Comparison of ENCODE assay signal across 10 cellular contexts in genomic region chr9:63859475-63860215, GRCh38.
DNase-seq lines count a peak whose midpoint lies in the region; ATAC-seq and TF ChIP-seq lines count a peak whose summit lies in the region.
"Had no signal": no experiment of that assay in that cellular context is flagged by ENCODE, and none has a peak within 500 bp of the region (broad histone marks: within the 10 kb centered on the region; RNA-seq: fewer than 3 reads in every experiment).

No MANE protein-coding gene starts in this region.

- H3K4me3 ChIP-seq in iPS-20b (ENCODE audit: low read length) (peak overlapping the region; percentile 66; the same call in 1 of the 2 replicates), upper lobe of right lung (peak overlapping the region; percentile 49)

- intact Hi-C loops in Right ventricle myocardium superior (cut with DNase I) (no loop called here), Right ventricle myocardium inferior (cut with DNase I) (no loop called here), upper lobe of right lung (cut with DNase I) (no loop called here)

- no peak overlapping the region for H3K27ac ChIP-seq in iPS-20b (ENCODE audit: low read length)
- H3K27ac ChIP-seq in upper lobe of right lung, result peak overlapping the region; percentile 24

- DNase-seq in Right ventricle myocardium superior (peak; percentile 52), Right ventricle myocardium inferior (ENCODE audit: missing footprints) (no peak), upper lobe of right lung (peak; percentile 66), hypothalamus (lab: John Stamatoyannopoulos, UW) (no peak)
- peak; percentile 61 for DNase-seq in activated effector memory CD4-positive, alpha-beta T cell treated with anti-CD3 and anti-CD28 coated beads, Interleukin-2, amount 50 U/mL, for 16 hours
- DNase-seq: HCEC 1CT had no signal

- no peaks in the 10 kb centered on the region for H3K27me3 ChIP-seq in iPS-20b (ENCODE audit: insufficient read depth, low read length)
- no peaks in the 10 kb centered on the region for H3K27me3 ChIP-seq in upper lobe of right lung
- H3K27me3 ChIP-seq: tibial nerve had no signal

- no peak overlapping the region for H3K9ac ChIP-seq in iPS-20b (ENCODE audit: low read depth, low read length)

- no peaks in the 10 kb centered on the region for H3K36me3 ChIP-seq in iPS-20b (ENCODE audit: insufficient read depth, low read depth, low read length)
- H3K36me3 ChIP-seq in upper lobe of right lung, result no peaks in the 10 kb centered on the region
- H3K36me3 ChIP-seq: tibial nerve had no signal

- TF ChIP-seq CTCF in upper lobe of right lung (IDR thresholded peaks at IDR 0.05), result no peak

- H3K4me1 ChIP-seq in iPS-20b (ENCODE audit: insufficient read depth, low read length) (no peaks in the 10 kb centered on the region), upper lobe of right lung (no peaks in the 10 kb centered on the region)
- H3K4me1 ChIP-seq: tibial nerve had no signal

- ATAC-seq in Right ventricle myocardium superior (ENCODE audit: poor library complexity) (peak; percentile 53), Right ventricle myocardium inferior (no peak), upper lobe of right lung (peak; percentile 60), GM18867 (IDR thresholded peaks at IDR 0.05; ENCODE audit: unreplicated experiment) (no peak), GM18861 (IDR thresholded peaks at IDR 0.05; ENCODE audit: unreplicated experiment) (no peak)

- H3K9me3 ChIP-seq in iPS-20b (ENCODE audit: insufficient read depth, low read depth, low read length) (no peaks in the 10 kb centered on the region; the same call in 1 of the 2 replicates), upper lobe of right lung (no peaks in the 10 kb centered on the region)

Comparison
In these comparisons a context has a peak if more than half of its experiments do, and no peak if none do; other contexts are left out.
1. ATAC-seq: peak in Right ventricle myocardium superior (single experiment) and upper lobe of right lung (single experiment); none in Right ventricle myocardium inferior (single experiment), GM18867 (single experiment) and GM18861 (single experiment).
2. DNase-seq: peak in Right ventricle myocardium superior (single experiment), activated effector memory CD4-positive, alpha-beta T cell treated with anti-CD3 and anti-CD28 coated beads, Interleukin-2, amount 50 U/mL, for 16 hours (single experiment) and upper lobe of right lung (single experiment); none in Right ventricle myocardium inferior (single experiment) and hypothalamus (0 of 51).